ENCODE assay signal across 2 cellular contexts in genomic region chr19:8096071-8096470, GRCh38.
TF ChIP-seq lines count a peak whose summit lies in the region.

No MANE protein-coding gene starts in this region.

TF ChIP-seq in HepG2, 621 proteins besides CTCF, POLR2A, EP300 and RAD21:
- TF ChIP-seq ZMYM3 (CRISPR knock-in tag; IDR thresholded peaks at IDR 0.05) = 0 out of 2 replicates have a peak, but pooled peaks have one; percentile 48
- TF ChIP-seq ZNF629 (CRISPR knock-in tag; conservative IDR thresholded peaks at IDR 0.05) = peak; percentile 93
- TF ChIP-seq STAG1 (CRISPR knock-in tag; IDR thresholded peaks at IDR 0.05) = peak; percentile 44
- TF ChIP-seq ZNF432 (CRISPR knock-in tag; IDR thresholded peaks at IDR 0.05; ENCODE audit: borderline replicate concordance) = no peak
- no peak for TF ChIP-seq CBX2 (IDR thresholded peaks at IDR 0.05; ENCODE audit: low read depth, low read length)
- no peak for TF ChIP-seq CBX2 (CRISPR knock-in tag; IDR thresholded peaks at IDR 0.05; ENCODE audit: low read depth)

TF ChIP-seq in K562, 482 proteins besides CTCF, POLR2A, EP300 and RAD21 (continues in another document):
- TF ChIP-seq SREBF2 (CRISPR knock-in tag; IDR thresholded peaks at IDR 0.05) (no peak), MAZ (CRISPR knock-in tag; conservative IDR thresholded peaks at IDR 0.05 in 1 of 2, IDR thresholded peaks at IDR 0.05 in 1 of 2) (no peak), ZBTB12 (CRISPR knock-in tag; IDR thresholded peaks at IDR 0.05) (no peak), PHB (CRISPR knock-in tag; IDR thresholded peaks at IDR 0.05) (no peak), HMGN3 (IDR thresholded peaks at IDR 0.05; ENCODE audit: borderline replicate concordance, extremely low read depth, insufficient read length, low read depth, low read length) (no peak), ZFP30 (CRISPR knock-in tag; IDR thresholded peaks at IDR 0.05; ENCODE audit: borderline replicate concordance) (no peak), ELK3 (CRISPR knock-in tag; IDR thresholded peaks at IDR 0.05) (no peak), CBX3 (IDR thresholded peaks at IDR 0.05; ENCODE audit: borderline replicate concordance in 1 of 2, low read length in 2 of 2) (peak in 1 of 2 experiments; percentile 74; a peak in 2 of 3 replicates), HCFC1 (IDR thresholded peaks at IDR 0.05; ENCODE audit: low read depth, low read length) (no peak), SAP30 (IDR thresholded peaks at IDR 0.05; ENCODE audit: borderline replicate concordance, insufficient read depth, low read depth, low read length, poor library complexity, severe bottlenecking) (no peak), BCOR (IDR thresholded peaks at IDR 0.05) (peak; percentile 97), HES1 (IDR thresholded peaks at IDR 0.05; ENCODE audit: low read depth) (no peak), TCF3 (CRISPR knock-in tag; IDR thresholded peaks at IDR 0.05) (no peak), ZC3H8 (IDR thresholded peaks at IDR 0.05) (no peak), GTF3C2 (IDR thresholded peaks at IDR 0.05; ENCODE audit: borderline replicate concordance, extremely low read depth, insufficient read length) (no peak), ZNF311 (CRISPR knock-in tag; IDR thresholded peaks at IDR 0.05) (no peak), HEY1 (CRISPR knock-in tag; IDR thresholded peaks at IDR 0.05; ENCODE audit: borderline replicate concordance) (no peak), SMARCA4 (IDR thresholded peaks at IDR 0.05) (no peak), BRD9 (IDR thresholded peaks at IDR 0.05; ENCODE audit: low read depth, partially characterized antibody) (no peak), CBFB (CRISPR knock-in tag; IDR thresholded peaks at IDR 0.05) (no peak), ZNF609 (CRISPR knock-in tag; IDR thresholded peaks at IDR 0.05; ENCODE audit: borderline replicate concordance) (no peak), LCOR (CRISPR knock-in tag; IDR thresholded peaks at IDR 0.05) (no peak), SNAPC5 (CRISPR knock-in tag; IDR thresholded peaks at IDR 0.05) (no peak), NCOA6 (IDR thresholded peaks at IDR 0.05) (no peak), MIER1 (IDR thresholded peaks at IDR 0.05; ENCODE audit: low read depth) (no peak), ARNT (IDR thresholded peaks at IDR 0.05) (no peak), SMARCA5 (IDR thresholded peaks at IDR 0.05) (peak; percentile 62; the same call in 1 of the 2 replicates), OTX1 (CRISPR knock-in tag; IDR thresholded peaks at IDR 0.05) (no peak), PHF20 (IDR thresholded peaks at IDR 0.05; ENCODE audit: partially characterized antibody) (peak; percentile 49), CBX1 (IDR thresholded peaks at IDR 0.05; ENCODE audit: low read depth) (peak; percentile 89), PYGO2 (tag; IDR thresholded peaks at IDR 0.05) (no peak), ARID4B (CRISPR knock-in tag; IDR thresholded peaks at IDR 0.05) (no peak), ZHX1 (conservative IDR thresholded peaks at IDR 0.05; ENCODE audit: low read length) (no peak), KDM1A (IDR thresholded peaks at IDR 0.05) (peak; percentile 72 to 89), RCOR1 (IDR thresholded peaks at IDR 0.05; ENCODE audit: borderline replicate concordance in 1 of 2, low read depth in 2 of 2, low read length in 2 of 2) (peak in 1 of 2 experiments; percentile 78; a peak in 2 of 4 replicates), MECOM (CRISPR knock-in tag; IDR thresholded peaks at IDR 0.05) (no peak), HOXB6 (CRISPR knock-in tag; IDR thresholded peaks at IDR 0.05; ENCODE audit: borderline replicate concordance) (no peak), RNF2 (IDR thresholded peaks at IDR 0.05) (no peak), MCM5 (IDR thresholded peaks at IDR 0.05; ENCODE audit: low read depth) (no peak), KHSRP (IDR thresholded peaks at IDR 0.05) (no peak), HLTF (IDR thresholded peaks at IDR 0.05) (no peak), ADNP (tag; IDR thresholded peaks at IDR 0.05) (peak; percentile 77; the same call in 1 of the 2 replicates), HMBOX1 (IDR thresholded peaks at IDR 0.05) (no peak)
